In genomic region chr17:21453144-21453982, GRCh38 we compare ENCODE assay signal across 18 cellular contexts.
A peak's percentile ranks its signal among the peaks of the same experiment; 100 is the strongest.
DNase-seq lines count a peak whose midpoint lies in the region; ATAC-seq and TF ChIP-seq lines count a peak whose summit lies in the region.
"Had no signal": no experiment of that assay in that cellular context is flagged by ENCODE, and none has a peak within 500 bp of the region (broad histone marks: within the 10 kb centered on the region; RNA-seq: fewer than 3 reads in every experiment).

No MANE protein-coding gene starts in this region.

- H3F3A ChIP-seq in GM23338 (replicated peaks; ENCODE audit: low read depth) (0 out of 2 replicates have a peak, but pooled peaks cover 5% of the 10 kb centered on the region), PC-3 (ENCODE audit: low read length, unreplicated experiment) (no peaks in the 10 kb centered on the region)

- H3K9me3 Mint-ChIP-seq in GM23338, result peaks cover 12% of the 10 kb centered on the region; the same call in 2 of the 3 replicates
- H3K9me3 Mint-ChIP-seq: activated naive CD4-positive, alpha-beta T cell treated with anti-CD3 and anti-CD28 coated beads, Interleukin-2, amount 50 U/mL, for 72 hours had no signal

- TF ChIP-seq CTCF in GM23338 (conservative IDR thresholded peaks at IDR 0.05; ENCODE audit: low read depth in 2 of 2), result no peak
- TF ChIP-seq CTCF in coronary artery (IDR thresholded peaks at IDR 0.05), result no peak
- no peak for TF ChIP-seq CTCF in parathyroid adenoma (IDR thresholded peaks at IDR 0.05)
- TF ChIP-seq CTCF in PC-3 (conservative IDR thresholded peaks at IDR 0.05; ENCODE audit: low read depth, low read length), result no peak

- no peak overlapping the region for H3K27ac Mint-ChIP-seq in GM23338
- H3K27ac Mint-ChIP-seq: memory B cell had no signal

- ATAC-seq in GM23338 (no peak), PC-3 (no peak)
- ATAC-seq: activated naive CD4-positive, alpha-beta T cell treated with anti-CD3 and anti-CD28 coated beads, Interleukin-2, amount 50 U/mL, for 72 hours; esophagus mucosa had no signal

- H2AFZ ChIP-seq in ACC112 (ENCODE audit: low read length, unreplicated experiment), result peak overlapping the region; percentile 38
- no peak overlapping the region for H2AFZ ChIP-seq in GM23338
- H2AFZ ChIP-seq in parathyroid adenoma, result no peak overlapping the region
- H2AFZ ChIP-seq in PC-3 (ENCODE audit: low read length), result no peak overlapping the region

- H3K27me3 ChIP-seq in ACC112 (ENCODE audit: insufficient read depth, low read length), result no peaks in the 10 kb centered on the region
- peaks cover 23% of the 10 kb centered on the region for H3K27me3 ChIP-seq in GM23338 (ENCODE audit: insufficient read depth)
- H3K27me3 ChIP-seq in parathyroid adenoma (ENCODE audit: control insufficient read depth, insufficient read depth, low read length), result no peaks in the 10 kb centered on the region
- H3K27me3 ChIP-seq in PC-3 (ENCODE audit: low read length), result 0 out of 2 replicates have a peak, but pooled peaks cover under 1% of the 10 kb centered on the region
- H3K27me3 ChIP-seq: Peyer's patch had no signal

- H3K4me3 ChIP-seq in ACC112 (ENCODE audit: low read depth, low read length), result peak overlapping the region; percentile 82
- peak overlapping the region; percentile 51 for H3K4me3 ChIP-seq in GM23338
- H3K4me3 ChIP-seq in coronary artery, result peak overlapping the region; percentile 69
- no peak overlapping the region for H3K4me3 ChIP-seq in parathyroid adenoma (ENCODE audit: low read depth, low read length)
- H3K4me3 ChIP-seq in PC-3 (ENCODE audit: low read length), result no peak overlapping the region
- H3K4me3 ChIP-seq: SK-N-MC had no signal

- peak overlapping the region; percentile 70; the same call in 2 of the 3 replicates for H3K4me3 Mint-ChIP-seq in GM23338

- intact Hi-C loops in PC-3 (cut with micrococcal nuclease), result no loop called here

- POLR2A ChIA-PET in PC-3 (lab: Charles Lee; ENCODE audit: unreplicated experiment), result no interaction called here

- H3K4me2 ChIP-seq in GM23338, result peak overlapping the region; percentile 76
- H3K4me2 ChIP-seq in parathyroid adenoma (ENCODE audit: low read length), result peak overlapping the region; percentile 59
- H3K4me2 ChIP-seq in PC-3 (ENCODE audit: low read length), result no peak overlapping the region

- H4K20me1 ChIP-seq in GM23338 (replicated peaks; ENCODE audit: insufficient read depth) (no peaks in the 10 kb centered on the region), PC-3 (ENCODE audit: low read length) (no peaks in the 10 kb centered on the region)

- H3K4me1 ChIP-seq in ACC112 (ENCODE audit: control insufficient read depth, insufficient read depth, low read length, unreplicated experiment) (peaks cover 9% of the 10 kb centered on the region), GM23338 (ENCODE audit: insufficient read depth) (peaks cover 7% of the 10 kb centered on the region; the same call in 1 of the 2 replicates), parathyroid adenoma (peaks cover 11% of the 10 kb centered on the region), PC-3 (ENCODE audit: insufficient read depth, low read length) (peaks cover 6% of the 10 kb centered on the region)

- H3K4me1 Mint-ChIP-seq in GM23338, result peaks cover 16% of the 10 kb centered on the region

- DNase-seq in GM23338 (ENCODE audit: low spot score), result no peak
- peak; percentile 71 for DNase-seq in coronary artery (ENCODE audit: low spot score)
- DNase-seq in PC-3, result no peak
- DNase-seq in hippocampal formation (lab: John Stamatoyannopoulos, UW), result no peak
- DNase-seq in DMS53 (lab: John Stamatoyannopoulos, UW), result no peak
- no peak for DNase-seq in activated CD8-positive, alpha-beta memory T cell treated with anti-CD3 and anti-CD28 coated beads, Interleukin-2, amount 50 U/mL, for 48 hours
- DNase-seq: activated CD4-positive, alpha-beta T cell treated with anti-CD3 and anti-CD28 coated beads for 48 hours; MM.1S; NCI-H2081; NCI-H748 treated with DMSO at 0.1 percent for 48 hours; Peyer's patch; stimulated activated CD4-positive, alpha-beta T cell treated with anti-CD3 and anti-CD28 coated beads, Interleukin-2, amount 100 ng/mL, for 24 hours had no signal

- CTCF ChIA-PET in PC-3 (lab: Charles Lee), result no interaction called here

- H3K27me3 Mint-ChIP-seq in GM23338 (ENCODE audit: insufficient read depth, low read depth, poor library complexity), result peaks cover 40% of the 10 kb centered on the region

- no peak overlapping the region for H3K27ac ChIP-seq in ACC112 (ENCODE audit: low read depth, low read length)
- no peak overlapping the region for H3K27ac ChIP-seq in GM23338 (ENCODE audit: low read depth)
- peak overlapping the region in 1 of 2 donors; percentile 33 for H3K27ac ChIP-seq in coronary artery
- H3K27ac ChIP-seq in parathyroid adenoma, result no peak overlapping the region
- H3K27ac ChIP-seq in PC-3 (ENCODE audit: low read length), result no peak overlapping the region
- H3K27ac ChIP-seq: Peyer's patch, SK-N-MC had no signal

- no peak overlapping the region for H3K9ac ChIP-seq in parathyroid adenoma
- no peak overlapping the region for H3K9ac ChIP-seq in PC-3 (ENCODE audit: low read length)

- H3K9me3 ChIP-seq in parathyroid adenoma (ENCODE audit: control insufficient read depth, low read length), result no peaks in the 10 kb centered on the region
- no peaks in the 10 kb centered on the region for H3K9me3 ChIP-seq in PC-3 (ENCODE audit: low read length)

- H3K79me2 ChIP-seq in ACC112 (ENCODE audit: control insufficient read depth, insufficient read depth, low read length, unreplicated experiment), result no peaks in the 10 kb centered on the region
- no peaks in the 10 kb centered on the region for H3K79me2 ChIP-seq in GM23338 (replicated peaks; ENCODE audit: insufficient read depth)
- H3K79me2 ChIP-seq in parathyroid adenoma, result no peaks in the 10 kb centered on the region
- H3K79me2 ChIP-seq in PC-3 (ENCODE audit: low read length), result no peaks in the 10 kb centered on the region

- H3K36me3 Mint-ChIP-seq in GM23338 (ENCODE audit: low read depth), result no peaks in the 10 kb centered on the region
- H3K36me3 Mint-ChIP-seq: activated naive CD4-positive, alpha-beta T cell treated with anti-CD3 and anti-CD28 coated beads, Interleukin-2, amount 50 U/mL, for 72 hours; memory B cell had no signal

- H3K9me2 ChIP-seq in GM23338 (ENCODE audit: insufficient read depth), result no peaks in the 10 kb centered on the region
- H3K9me2 ChIP-seq in PC-3 (replicated peaks; ENCODE audit: low read length), result no peaks in the 10 kb centered on the region

- no TSS peak for BruUV-seq in PC-3 (replicated peaks; lab: Mats Ljungman, UMichigan)

- H3K36me3 ChIP-seq in ACC112 (ENCODE audit: insufficient read depth, low read length), result no peaks in the 10 kb centered on the region
- no peaks in the 10 kb centered on the region for H3K36me3 ChIP-seq in GM23338 (ENCODE audit: insufficient read depth)
- H3K36me3 ChIP-seq in parathyroid adenoma (ENCODE audit: control insufficient read depth, insufficient read depth, low read length), result no peaks in the 10 kb centered on the region
- H3K36me3 ChIP-seq in PC-3 (ENCODE audit: low read depth, low read length), result no peaks in the 10 kb centered on the region
- H3K36me3 ChIP-seq: Peyer's patch had no signal

TF ChIP-seq in GM23338, 12 proteins besides CTCF, POLR2A, EP300 and RAD21 (continues in another document):
- TF ChIP-seq CREB1 (CRISPR knock-in tag; IDR thresholded peaks at IDR 0.05; ENCODE audit: low read depth) (no peak), ZNF114 (CRISPR knock-in tag; IDR thresholded peaks at IDR 0.05) (no peak), EZH2 (IDR thresholded peaks at IDR 0.05; ENCODE audit: low read depth, unreplicated experiment) (no peak)

Comparison
In these comparisons a context has a peak if more than half of its experiments do, and no peak if none do; other contexts are left out.
1. H3K4me3 ChIP-seq: peak in ACC112 (single experiment), GM23338 (single experiment) and coronary artery (single experiment); none in parathyroid adenoma (single experiment) and PC-3 (single experiment).